ENCODE assay signal across 23 cellular contexts in the genomic region with DNA sequence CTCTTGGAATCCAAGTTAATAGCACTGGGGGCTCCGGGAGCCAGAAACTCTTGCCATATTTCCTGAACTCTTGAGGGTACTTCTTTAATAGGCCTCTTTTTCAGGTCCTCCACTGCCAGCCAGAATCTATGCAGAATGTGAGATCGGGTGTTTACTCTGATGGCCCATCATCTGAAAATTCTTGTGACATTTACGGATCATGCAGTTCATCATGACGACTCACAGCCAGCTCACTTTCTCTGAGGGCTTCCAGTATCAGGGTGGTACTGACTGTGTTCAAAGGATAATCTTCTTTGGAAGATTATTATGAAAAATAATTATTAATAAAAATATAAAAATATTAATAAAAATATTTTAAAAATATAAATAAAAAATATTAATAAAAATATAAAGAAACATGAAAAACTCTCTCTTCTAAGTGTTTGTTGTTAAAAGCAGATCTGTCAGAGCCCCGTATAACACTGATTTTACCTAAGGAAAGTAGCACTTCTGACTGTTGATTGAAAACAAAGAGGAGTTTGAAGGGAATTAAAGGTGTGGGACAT.
"Had no signal": no experiment of that assay in that cellular context is flagged by ENCODE, and none has a peak within 500 bp of the region (broad histone marks: within the 10 kb centered on the region; RNA-seq: fewer than 3 reads in every experiment).

No MANE protein-coding gene starts in this region.

- FAIRE-seq: keratinocyte had no signal

- H3K9me3 ChIP-seq: sigmoid colon, upper lobe of right lung had no signal

- DNase-seq: activated CD4-positive, alpha-beta T cell treated with anti-CD3 and anti-CD28 coated beads, Interleukin-2, amount 50 U/mL, for 1 hour; activated CD4-positive, CD25-positive, alpha-beta regulatory T cell treated with anti-CD3 and anti-CD28 coated beads, Interleukin-2, amount 50 U/mL, for 72 hours; activated CD8-positive, alpha-beta memory T cell treated with anti-CD3 and anti-CD28 coated beads, Interleukin-2, amount 50 U/mL, for 4 hours; activated effector memory CD4-positive, alpha-beta T cell treated with Interleukin-2 at 50 U/mL for 16 hours; activated naive CD4-positive, alpha-beta T cell treated with anti-CD3 and anti-CD28 coated beads, Interleukin-2, amount 10 ng/mL, durations not matched to agents 7 days and 5 days; activated naive CD8-positive, alpha-beta T cell treated with anti-CD3 and anti-CD28 coated beads, Interleukin-2, amount 50 U/mL, for 24 hours; activated T-cell treated with anti-CD3 and anti-CD28 coated beads, Interleukin-2, amount 50 U/mL, for 4 hours; aorta; effector CD4-positive, alpha-beta T cell; midbrain; nephron progenitor cell; nucleus accumbens; posterior cingulate gyrus; sigmoid colon; stimulated activated CD4-positive, alpha-beta T cell treated with anti-CD3 and anti-CD28 coated beads, Interleukin-12 subunit alpha, Interleukin-12 subunit beta, amount 100 ng/mL, for 4 hours; stimulated activated CD4-positive, alpha-beta T cell treated with anti-CD3 and anti-CD28 coated beads, Interleukin-1b, Interleukin-23, amount 100 ng/mL, for 48 hours; stimulated activated CD8-positive, alpha-beta memory T cell treated with anti-CD3 and anti-CD28 coated beads, Interleukin-4, amount 100 ng/mL, for 48 hours; stimulated activated naive CD4-positive, alpha-beta T cell; T1000; upper lobe of right lung had no signal

- H3K27me3 ChIP-seq: sigmoid colon, upper lobe of right lung had no signal

- H3K36me3 ChIP-seq: sigmoid colon, upper lobe of right lung had no signal

- ATAC-seq: activated naive CD8-positive, alpha-beta T cell treated with anti-CD3 and anti-CD28 coated beads, Interleukin-2, amount 50 U/mL, for 24 hours; activated T-cell treated with anti-CD3 and anti-CD28 coated beads, Interleukin-2, amount 50 U/mL, for 4 hours; esophagus mucosa; left lobe of liver; upper lobe of right lung had no signal

- H3K27ac ChIP-seq: sigmoid colon, upper lobe of right lung had no signal

- H3K4me3 ChIP-seq: sigmoid colon, upper lobe of right lung had no signal

- H3K4me1 ChIP-seq: sigmoid colon, upper lobe of right lung had no signal
